8 cellular contexts compared by ENCODE assay signal in genomic region chr17:77445908-77446535, GRCh38.
DNase-seq lines count a peak whose midpoint lies in the region; ATAC-seq lines count a peak whose summit lies in the region.

No MANE protein-coding gene starts in this region.

- peak overlapping the region; percentile 60 to 83 for H3K27ac ChIP-seq in esophagus (ENCODE audit: low read depth in 2 of 2, low read length in 1 of 2)
- peak overlapping the region; percentile 21 for H3K27ac ChIP-seq in skeletal muscle tissue (ENCODE audit: low read depth, low read length)

- WGBS in esophagus, 2 donors: 54 to 60% methylated on average over 14 of the region's 14 CpGs

- H3K9me3 ChIP-seq in esophagus (ENCODE audit: control insufficient read depth in 2 of 2, insufficient read depth in 1 of 2, low read depth in 1 of 2, low read length in 1 of 2) (no peaks in the 10 kb centered on the region), skeletal muscle tissue (ENCODE audit: control insufficient read depth in 3 of 3, low read length in 3 of 3) (no peaks in the 10 kb centered on the region)

- peak; percentile 88 for DNase-seq in activated CD8-positive, alpha-beta memory T cell treated with anti-CD3 and anti-CD28 coated beads for 24 hours
- no peak for DNase-seq in activated CD8-positive, alpha-beta memory T cell treated with anti-CD3 and anti-CD28 coated beads, Interleukin-2, amount 50 U/mL, for 4 hours
- peak in 4 of 5 donors; percentile 45 to 85 (median 53) for DNase-seq in T-helper 1 cell
- no peak for DNase-seq in NCI-H748 treated with DMSO at 0.1 percent for 48 hours (lab: John Stamatoyannopoulos, UW)
- DNase-seq in DMS114 treated with DMSO at 0.1 percent for 48 hours (lab: John Stamatoyannopoulos, UW; ENCODE audit: unreplicated experiment): no peak

- H3K36me3 ChIP-seq in esophagus (ENCODE audit: control insufficient read depth in 2 of 2, insufficient read depth in 2 of 2, low read length in 1 of 2) (peaks cover 0 to 2% of the 10 kb centered on the region in 2 donors), skeletal muscle tissue (ENCODE audit: control insufficient read depth in 3 of 3, insufficient read depth in 3 of 3, low read length in 3 of 3) (no peaks in the 10 kb centered on the region)

- no peak for ATAC-seq in GM18868 (IDR thresholded peaks at IDR 0.05; ENCODE audit: unreplicated experiment)

- no peak overlapping the region for H3K9ac ChIP-seq in skeletal muscle tissue (ENCODE audit: low read depth in 1 of 3, low read length in 3 of 3)

- H3K4me1 ChIP-seq in esophagus (ENCODE audit: control insufficient read depth in 2 of 2, insufficient read depth in 2 of 2, low read length in 1 of 2) (peaks cover 16 to 34% of the 10 kb centered on the region in 2 donors), skeletal muscle tissue (ENCODE audit: control insufficient read depth in 3 of 3, insufficient read depth in 3 of 3, low read length in 3 of 3) (peaks cover 41 to 49% (median 47%) of the 10 kb centered on the region in 3 donors)

- H3K27me3 ChIP-seq in esophagus (ENCODE audit: control insufficient read depth in 1 of 2, insufficient read depth in 2 of 2, low read length in 2 of 2): no peaks in the 10 kb centered on the region
- H3K27me3 ChIP-seq in skeletal muscle tissue (ENCODE audit: control insufficient read depth in 3 of 3, insufficient read depth in 3 of 3, low read length in 3 of 3): no peaks in the 10 kb centered on the region

- H3K4me3 ChIP-seq in esophagus (ENCODE audit: low read depth in 1 of 2, low read length in 2 of 2): no peak overlapping the region
- peak overlapping the region in 1 of 3 donors; percentile 29 for H3K4me3 ChIP-seq in skeletal muscle tissue (ENCODE audit: low read length in 3 of 3)

Comparison
In these comparisons a context has a peak if more than half of its experiments do, and no peak if none do; other contexts are left out.
1. DNase-seq: peak in activated CD8-positive, alpha-beta memory T cell treated with anti-CD3 and anti-CD28 coated beads for 24 hours (single experiment) and T-helper 1 cell (4 of 5); none in activated CD8-positive, alpha-beta memory T cell treated with anti-CD3 and anti-CD28 coated beads, Interleukin-2, amount 50 U/mL, for 4 hours (single experiment), NCI-H748 treated with DMSO at 0.1 percent for 48 hours (single experiment) and DMS114 treated with DMSO at 0.1 percent for 48 hours (single experiment).